Comparison of ENCODE assay signal across 9 cellular contexts in the genomic region with DNA sequence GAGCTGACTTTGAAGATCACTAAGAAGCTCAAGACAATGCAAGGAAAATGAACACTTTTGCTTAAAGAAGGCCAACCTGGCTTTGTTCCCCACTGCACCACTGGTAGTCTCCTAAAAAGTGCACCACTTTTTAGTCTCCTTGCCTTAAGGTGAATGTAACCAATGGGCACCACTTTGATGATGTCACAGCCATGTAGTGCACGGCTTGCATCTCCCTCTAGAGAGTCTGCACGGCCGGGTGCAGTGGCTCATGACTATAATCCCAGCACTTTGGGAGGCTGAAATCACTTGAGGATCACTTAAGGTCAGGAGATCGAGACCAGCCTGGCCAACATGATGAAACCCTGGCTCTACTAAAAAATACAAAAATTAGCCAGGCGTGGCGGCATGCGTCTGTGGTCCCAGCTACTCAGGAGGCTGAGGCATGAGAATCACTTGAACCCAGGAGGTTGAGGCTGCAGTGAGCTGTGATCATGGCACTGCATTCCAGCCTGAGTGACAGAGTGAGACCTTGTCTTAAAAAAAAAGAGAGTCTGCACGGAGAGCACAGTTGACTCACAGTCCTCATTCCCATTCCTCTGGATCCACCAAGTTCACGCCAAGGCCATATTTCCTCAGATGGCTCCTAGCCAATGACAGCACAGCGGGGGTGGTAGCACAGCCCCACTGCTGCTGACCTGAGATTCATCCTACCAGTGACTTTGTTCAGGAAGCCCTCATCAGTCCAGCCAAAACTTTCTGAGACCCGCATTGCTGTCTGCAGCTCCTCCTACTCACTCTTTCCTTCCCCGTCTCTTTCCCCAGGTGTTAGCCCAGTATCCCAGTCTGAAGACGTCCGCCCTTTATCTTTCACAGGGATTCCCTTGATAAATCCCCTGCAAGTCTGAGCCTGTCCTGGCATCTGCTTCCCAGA. TPM values are rescaled to one million over a fixed set of nuclear protein-coding genes. Genes with fewer than 3 reads are reported as not detected.
DNase-seq lines count a peak whose midpoint lies in the region; ATAC-seq and TF ChIP-seq lines count a peak whose summit lies in the region.
"Had no signal": no experiment of that assay in that cellular context is flagged by ENCODE, and none has a peak within 500 bp of the region (broad histone marks: within the 10 kb centered on the region; RNA-seq: fewer than 3 reads in every experiment).

No MANE protein-coding gene starts in this region.

- no peaks in the 10 kb centered on the region for H3K27me3 ChIP-seq in foreskin keratinocyte

- no peak for TF ChIP-seq CTCF in foreskin keratinocyte (conservative IDR thresholded peaks at IDR 0.05)

- peaks cover 13% of the 10 kb centered on the region for H3K27me3 Mint-ChIP-seq in T-helper 17 cell

- H3K4me1 Mint-ChIP-seq in T-helper 17 cell, result peaks cover 3% of the 10 kb centered on the region

- H3K9me3 ChIP-seq in T-helper 17 cell (ENCODE audit: control insufficient read depth, low read length, poor library complexity, severe bottlenecking), result no peaks in the 10 kb centered on the region

- H3K4me1 ChIP-seq in foreskin keratinocyte, result peaks cover 6% of the 10 kb centered on the region

- no peak overlapping the region for H3K27ac ChIP-seq in foreskin keratinocyte

- H3K4me3 Mint-ChIP-seq in T-helper 17 cell, result peak overlapping the region; percentile 19

- ATAC-seq in T-helper 17 cell (no peak), foreskin keratinocyte (peak; percentile 66)

- no peaks in the 10 kb centered on the region for H3K36me3 Mint-ChIP-seq in T-helper 17 cell (ENCODE audit: low read depth)

- H3K27ac Mint-ChIP-seq in T-helper 17 cell, result no peak overlapping the region

- DNase-seq in COLO829 (ENCODE audit: low spot score) (peak; percentile 83), T-helper 17 cell (no peak), foreskin keratinocyte (peak; percentile 53 to 58), renal cortical epithelial cell (ENCODE audit: low read depth) (peak; percentile 15), SIG-M5 treated with dmso at 0.1 percent for 504 hours (lab: John Stamatoyannopoulos, UW; ENCODE audit: unreplicated experiment) (no peak), NCI-H1436 treated with DMSO at 0.1 percent for 48 hours (lab: John Stamatoyannopoulos, UW) (no peak)
- DNase-seq in stimulated activated CD4-positive, alpha-beta T cell treated with anti-CD3 and anti-CD28 coated beads, Interleukin-1b, Interleukin-23, amount 100 ng/mL, for 48 hours, result no peak
- DNase-seq in stimulated activated naive CD4-positive, alpha-beta T cell treated with Interleukin-2 at 50 U/mL for 16 hours (lab: John Stamatoyannopoulos, UW), result no peak
- DNase-seq: DND-41 had no signal

RNA-seq across cellular contexts. Expression of gene IFT81, which starts 16.5 kb away (rescaled TPM):
- total RNA-seq in T-helper 17 cell (under 1 TPM; 0.42 to 0.86 TPM), foreskin keratinocyte (9.8 TPM in 2 replicates), renal cortical epithelial cell (10.2 and 27.8 TPM in 2 replicates)
- 4.3 and 4.6 TPM in 2 replicates for polyA plus RNA-seq in foreskin keratinocyte

RNA-seq across cellular contexts. Expression of gene C12orf76, which starts 59.3 kb away (rescaled TPM):
- 10 to 100 TPM; 12.7 to 20.2 TPM for total RNA-seq in T-helper 17 cell
- 3.4 and 4.0 TPM in 2 replicates for total RNA-seq in foreskin keratinocyte
- polyA plus RNA-seq in foreskin keratinocyte, result 3.1 and 3.7 TPM in 2 replicates
- 5.4 and 31.7 TPM in 2 replicates for total RNA-seq in renal cortical epithelial cell

Comparison
In these comparisons a context has a peak if more than half of its experiments do, and no peak if none do; other contexts are left out.
1. DNase-seq: peak in COLO829 (single experiment), foreskin keratinocyte (2 of 2) and renal cortical epithelial cell (single experiment); none in T-helper 17 cell (0 of 3), stimulated activated CD4-positive, alpha-beta T cell treated with anti-CD3 and anti-CD28 coated beads, Interleukin-1b, Interleukin-23, amount 100 ng/mL, for 48 hours (single experiment), SIG-M5 treated with dmso at 0.1 percent for 504 hours (single experiment), NCI-H1436 treated with DMSO at 0.1 percent for 48 hours (single experiment) and stimulated activated naive CD4-positive, alpha-beta T cell treated with Interleukin-2 at 50 U/mL for 16 hours (single experiment).